In genomic region chr9:34451135-34451534, GRCh38 we compare ENCODE assay signal across 22 cellular contexts. TPM values are rescaled to one million over a fixed set of nuclear protein-coding genes. Genes with fewer than 3 reads are reported as not detected.
DNase-seq lines count a peak whose midpoint lies in the region; ATAC-seq and TF ChIP-seq lines count a peak whose summit lies in the region.
"Had no signal": no experiment of that assay in that cellular context is flagged by ENCODE, and none has a peak within 500 bp of the region (broad histone marks: within the 10 kb centered on the region; RNA-seq: fewer than 3 reads in every experiment).

No MANE protein-coding gene starts in this region.

- no peaks in the 10 kb centered on the region for H3K36me3 ChIP-seq in aorta (ENCODE audit: control insufficient read depth in 1 of 2, insufficient read depth in 2 of 2, low read length in 1 of 2)
- H3K36me3 ChIP-seq: adrenal gland, left lung had no signal

- no peak for DNase-seq in natural killer cell treated with Interleukin-12 subunit alpha and Interleukin-12 subunit beta and Interleukin-15 and Interleukin-18, amount 100 ng/mL, for 72 hours (ENCODE audit: low spot score)
- DNase-seq in natural killer cell, result no peak
- no peak for DNase-seq in left lobe of liver (ENCODE audit: low spot score)
- no peak for DNase-seq in aorta
- no peak for DNase-seq in kidney tubule cell (ENCODE audit: low spot score)
- DNase-seq in effector CD8-positive, alpha-beta T cell (lab: John Stamatoyannopoulos, UW), result no peak
- DNase-seq: activated CD8-positive, alpha-beta memory T cell treated with anti-CD3 and anti-CD28 coated beads, Interleukin-2, amount 50 U/mL, for 48 hours; activated gamma-delta T cell; left lung; MM.1S; NCI-H146; NCI-H2171 treated with DMSO at 0.1 percent for 48 hours; NCI-H69; OCI-M1; SHP77 treated with DMSO at 0.1 percent for 48 hours had no signal

- no peak overlapping the region for H3K27ac ChIP-seq in aorta (ENCODE audit: low read depth in 1 of 2, low read length in 2 of 2)
- H3K27ac ChIP-seq: adrenal gland, epithelial cell of prostate had no signal

- peak overlapping the region; percentile 65 for H3K4me3 Mint-ChIP-seq in natural killer cell treated with Interleukin-12 subunit alpha and Interleukin-12 subunit beta and Interleukin-15 and Interleukin-18, amount 100 ng/mL, for 72 hours
- no peak overlapping the region for H3K4me3 Mint-ChIP-seq in natural killer cell
- H3K4me3 Mint-ChIP-seq: CD4-positive, CD25-positive, alpha-beta regulatory T cell; dendritic cell treated with granulocyte-macrophage colony-stimulating factor and Interleukin-4, amounts not matched to agents 40 ng/mL and 50 ng/mL, for 4 days had no signal

- no peak for TF ChIP-seq CTCF in natural killer cell (IDR thresholded peaks at IDR 0.05)

- no peak overlapping the region for H3K4me3 ChIP-seq in aorta (ENCODE audit: low read length in 2 of 2)
- H3K4me3 ChIP-seq: adrenal gland, left lung had no signal

- peaks cover 0 to 2% of the 10 kb centered on the region in 2 donors for H3K4me1 ChIP-seq in aorta (ENCODE audit: control insufficient read depth in 1 of 2, insufficient read depth in 2 of 2, low read length in 2 of 2)

- no peaks in the 10 kb centered on the region for H3K27me3 Mint-ChIP-seq in natural killer cell treated with Interleukin-12 subunit alpha and Interleukin-12 subunit beta and Interleukin-15 and Interleukin-18, amount 100 ng/mL, for 72 hours
- no peaks in the 10 kb centered on the region for H3K27me3 Mint-ChIP-seq in natural killer cell (ENCODE audit: low read depth in 2 of 2)
- H3K27me3 Mint-ChIP-seq: CD4-positive, CD25-positive, alpha-beta regulatory T cell; dendritic cell treated with granulocyte-macrophage colony-stimulating factor and Interleukin-4, amounts not matched to agents 40 ng/mL and 50 ng/mL, for 4 days had no signal

- 83 to 84% methylated on average over 2 of the region's 2 CpGs for whole genome bisulfite sequencing in aorta, 2 donors

- H3K36me3 Mint-ChIP-seq in natural killer cell treated with Interleukin-12 subunit alpha and Interleukin-12 subunit beta and Interleukin-15 and Interleukin-18, amount 100 ng/mL, for 72 hours, result no peaks in the 10 kb centered on the region
- H3K36me3 Mint-ChIP-seq in natural killer cell, result no peaks in the 10 kb centered on the region

- intact Hi-C loops in natural killer cell (cut with micrococcal nuclease), result no loop called here
- intact Hi-C loops in aorta (cut with DNase I), result no loop called here

- no peaks in the 10 kb centered on the region for H3K9me3 ChIP-seq in aorta (ENCODE audit: control insufficient read depth, low read length)
- H3K9me3 ChIP-seq: adrenal gland, left lung had no signal

- ATAC-seq in natural killer cell treated with Interleukin-12 subunit alpha and Interleukin-12 subunit beta and Interleukin-15 and Interleukin-18, amount 100 ng/mL, for 72 hours, result no peak
- ATAC-seq in natural killer cell (no peak), esophagus mucosa (peak; percentile 67), left lobe of liver (peak; percentile 40), aorta (ENCODE audit: low FRiP score) (peak; percentile 31), HG03196 (IDR thresholded peaks at IDR 0.05; ENCODE audit: unreplicated experiment) (no peak)
- ATAC-seq: left lung had no signal

- H3K4me1 Mint-ChIP-seq in natural killer cell treated with Interleukin-12 subunit alpha and Interleukin-12 subunit beta and Interleukin-15 and Interleukin-18, amount 100 ng/mL, for 72 hours (ENCODE audit: low read depth in 2 of 2), result peaks cover 31 to 37% of the 10 kb centered on the region in 2 donors
- peaks cover 18 to 33% of the 10 kb centered on the region in 2 donors for H3K4me1 Mint-ChIP-seq in natural killer cell

- no peaks in the 10 kb centered on the region for H3K27me3 ChIP-seq in aorta (ENCODE audit: control insufficient read depth in 1 of 2, insufficient read depth in 2 of 2, low read length in 1 of 2)
- H3K27me3 ChIP-seq: adrenal gland, left lung had no signal

- peak overlapping the region; percentile 22 to 43 for H3K27ac Mint-ChIP-seq in natural killer cell treated with Interleukin-12 subunit alpha and Interleukin-12 subunit beta and Interleukin-15 and Interleukin-18, amount 100 ng/mL, for 72 hours
- H3K27ac Mint-ChIP-seq in natural killer cell, result no peak overlapping the region
- H3K27ac Mint-ChIP-seq: dendritic cell treated with granulocyte-macrophage colony-stimulating factor and Interleukin-4, amounts not matched to agents 40 ng/mL and 50 ng/mL, for 4 days had no signal

- H3K9me3 Mint-ChIP-seq in natural killer cell treated with Interleukin-12 subunit alpha and Interleukin-12 subunit beta and Interleukin-15 and Interleukin-18, amount 100 ng/mL, for 72 hours, result no peaks in the 10 kb centered on the region
- H3K9me3 Mint-ChIP-seq in natural killer cell, result no peaks in the 10 kb centered on the region
- H3K9me3 Mint-ChIP-seq: CD4-positive, CD25-positive, alpha-beta regulatory T cell; dendritic cell treated with granulocyte-macrophage colony-stimulating factor and Interleukin-4, amounts not matched to agents 40 ng/mL and 50 ng/mL, for 4 days had no signal

RNA-seq across cellular contexts. Expression of gene FAM219A, which starts 7.2 kb away (rescaled TPM):
- total RNA-seq in natural killer cell treated with Interleukin-12 subunit alpha and Interleukin-12 subunit beta and Interleukin-15 and Interleukin-18, amount 100 ng/mL, for 72 hours, result 10 to 100 TPM; 21.4 to 23.5 TPM
- total RNA-seq in natural killer cell, result 10 to 100 TPM; 18.9 to 20.6 (median 19.2) TPM
- 4.5 TPM for total RNA-seq in esophagus mucosa
- 5.9 TPM for total RNA-seq in left lobe of liver
- 10 to 100 TPM; 43.9 to 48.0 TPM for total RNA-seq in aorta
- 10 to 100 TPM; 10.1 to 10.6 TPM for polyA plus RNA-seq in aorta

RNA-seq across cellular contexts. Expression of gene DNAI1, which starts 7.5 kb away (rescaled TPM):
- not detected for total RNA-seq in natural killer cell treated with Interleukin-12 subunit alpha and Interleukin-12 subunit beta and Interleukin-15 and Interleukin-18, amount 100 ng/mL, for 72 hours
- total RNA-seq in natural killer cell (not detected), esophagus mucosa (not detected), left lobe of liver (not detected), aorta (not detected)
- not detected for polyA plus RNA-seq in aorta
- total RNA-seq: CD4-positive, CD25-positive, alpha-beta regulatory T cell; omental fat pad had no signal
- polyA plus RNA-seq: CD4-positive, CD25-positive, alpha-beta regulatory T cell had no signal

Comparison
In these comparisons a context has a peak if more than half of its experiments do, and no peak if none do; other contexts are left out.
1. H3K27ac Mint-ChIP-seq: peak in natural killer cell treated with Interleukin-12 subunit alpha and Interleukin-12 subunit beta and Interleukin-15 and Interleukin-18, amount 100 ng/mL, for 72 hours (2 of 2); none in natural killer cell (0 of 2).
2. ATAC-seq: peak in esophagus mucosa (single experiment), left lobe of liver (single experiment) and aorta (single experiment); none in natural killer cell treated with Interleukin-12 subunit alpha and Interleukin-12 subunit beta and Interleukin-15 and Interleukin-18, amount 100 ng/mL, for 72 hours (0 of 2), natural killer cell (0 of 3) and HG03196 (single experiment).